ENCODE assay signal across 1 cellular context in genomic region chr15:79322306-79322705, GRCh38.
TF ChIP-seq lines count a peak whose summit lies in the region.

No MANE protein-coding gene starts in this region.

TF ChIP-seq in endothelial cell of umbilical vein, 7 proteins besides CTCF, POLR2A, EP300 and RAD21:
- TF ChIP-seq EZH2 (IDR thresholded peaks at IDR 0.05; ENCODE audit: borderline replicate concordance, low read depth, low read length, severe bottlenecking), result no peak
- no peak for TF ChIP-seq FOS (IDR thresholded peaks at IDR 0.05; ENCODE audit: borderline replicate concordance, insufficient read depth, low read length)
- TF ChIP-seq JUN (IDR thresholded peaks at IDR 0.05; ENCODE audit: borderline replicate concordance, insufficient read depth, insufficient read length, low read depth), result no peak
- no peak for TF ChIP-seq POLR2AphosphoS5 (IDR thresholded peaks at IDR 0.05; ENCODE audit: insufficient read depth, low read depth, low read length)
- TF ChIP-seq MYC (IDR thresholded peaks at IDR 0.05; ENCODE audit: low read depth, low read length), result no peak
- TF ChIP-seq, protein P1, sequence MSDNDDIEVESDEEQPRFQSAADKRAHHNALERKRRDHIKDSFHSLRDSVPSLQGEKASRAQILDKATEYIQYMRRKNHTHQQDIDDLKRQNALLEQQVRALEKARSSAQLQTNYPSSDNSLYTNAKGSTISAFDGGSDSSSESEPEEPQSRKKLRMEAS (IDR thresholded peaks at IDR 0.05; ENCODE audit: insufficient read depth, insufficient read length), result no peak
- no peak for TF ChIP-seq GATA2 (IDR thresholded peaks at IDR 0.05; ENCODE audit: insufficient read depth, insufficient read length, low read depth, low read length)
